In the genomic region with DNA sequence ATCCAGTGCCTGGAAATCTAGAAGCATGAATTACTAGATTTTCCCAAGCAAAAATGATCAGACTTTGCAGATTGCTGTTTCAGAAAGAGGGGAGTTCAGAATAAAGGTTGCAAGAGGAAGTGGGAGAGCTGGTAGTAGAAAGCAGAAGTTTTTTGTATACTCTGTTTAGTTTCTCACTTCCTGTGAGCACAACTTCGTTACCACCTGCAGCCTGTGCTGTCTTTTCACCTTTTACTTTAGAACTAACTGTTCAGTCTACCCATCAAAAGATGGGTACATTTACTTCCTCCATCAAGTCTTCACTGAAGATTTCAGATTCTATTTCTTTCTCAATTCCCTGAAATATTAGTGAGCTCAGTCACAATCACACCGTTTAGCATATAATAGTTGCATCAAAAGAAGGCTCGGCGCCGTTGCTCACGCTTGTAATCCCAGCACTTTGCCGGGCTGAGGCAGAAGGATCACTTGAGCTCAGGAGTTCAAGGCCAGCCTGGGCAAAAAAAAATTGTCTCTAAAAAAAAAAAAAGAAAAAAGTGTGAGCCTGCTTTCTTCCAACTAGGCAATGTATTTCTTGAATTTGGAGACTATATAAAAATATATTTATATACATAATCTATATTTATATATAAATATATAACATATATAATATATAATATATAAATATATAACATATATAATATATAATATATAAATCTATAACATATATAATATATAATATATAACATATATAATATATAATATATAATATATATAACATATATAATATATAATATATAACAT, we compare ENCODE assay signal across 8 cellular contexts. TPM values are rescaled to one million over a fixed set of nuclear protein-coding genes. Genes with fewer than 3 reads are reported as not detected.
DNase-seq lines count a peak whose midpoint lies in the region; ATAC-seq lines count a peak whose summit lies in the region.

No MANE protein-coding gene starts in this region.

- H3K27ac ChIP-seq in skin epidermis, result peak overlapping the region in 14 of 21 experiments; percentile 1 to 74 (median 60)

- ATAC-seq in activated T-cell treated with anti-CD3 and anti-CD28 coated beads, Interleukin-2, amount 50 U/mL, for 4 hours, result no peak
- ATAC-seq in HG02981 (IDR thresholded peaks at IDR 0.05; ENCODE audit: unreplicated experiment), result peak; percentile 46

- peak overlapping the region; percentile 22 for H3K4me3 Mint-ChIP-seq in activated T-cell treated with anti-CD3 and anti-CD28 coated beads, Interleukin-2, amount 50 U/mL, for 4 hours

- H3K4me1 Mint-ChIP-seq in activated T-cell treated with anti-CD3 and anti-CD28 coated beads, Interleukin-2, amount 50 U/mL, for 4 hours (ENCODE audit: low read depth), result peaks cover 40% of the 10 kb centered on the region

- H3K4me3 ChIP-seq in skin epidermis, result no peak overlapping the region

- no peaks in the 10 kb centered on the region for H3K9me3 Mint-ChIP-seq in activated T-cell treated with anti-CD3 and anti-CD28 coated beads, Interleukin-2, amount 50 U/mL, for 4 hours

- no peaks in the 10 kb centered on the region for H3K27me3 Mint-ChIP-seq in activated T-cell treated with anti-CD3 and anti-CD28 coated beads, Interleukin-2, amount 50 U/mL, for 4 hours (ENCODE audit: low read depth)

- DNase-seq in activated T-cell treated with anti-CD3 and anti-CD28 coated beads, Interleukin-2, amount 50 U/mL, for 4 hours, result no peak
- no peak for DNase-seq in activated T-cell treated with anti-CD3 and anti-CD28 coated beads, Interleukin-2, amount 50 U/mL, for 1 hour
- DNase-seq in SIG-M5 treated with dmso at 0.1 percent for 504 hours (lab: John Stamatoyannopoulos, UW; ENCODE audit: unreplicated experiment), result peak; percentile 87
- DNase-seq in NCI-H2196 (lab: John Stamatoyannopoulos, UW; ENCODE audit: unreplicated experiment), result no peak
- no peak for DNase-seq in activated CD8-positive, alpha-beta memory T cell treated with anti-CD3 and anti-CD28 coated beads for 24 hours
- no peak for DNase-seq in activated effector memory CD4-positive, alpha-beta T cell treated with anti-CD3 and anti-CD28 coated beads, Interleukin-2, amount 50 U/mL, for 16 hours

- H3K36me3 Mint-ChIP-seq in activated T-cell treated with anti-CD3 and anti-CD28 coated beads, Interleukin-2, amount 50 U/mL, for 4 hours (ENCODE audit: insufficient read depth), result peaks cover 4% of the 10 kb centered on the region

RNA-seq across cellular contexts. Expression of gene CEP97, which starts 1.8 kb away (rescaled TPM):
- total RNA-seq in activated T-cell treated with anti-CD3 and anti-CD28 coated beads, Interleukin-2, amount 50 U/mL, for 4 hours, result 10 to 100 TPM; 11.8 to 14.1 (median 12.9) TPM

RNA-seq across cellular contexts. Expression of gene RPL24, which starts 36.1 kb away (rescaled TPM):
- 1,000 to 10,000 TPM; 2,191 to 2,257 (median 2,224) TPM for total RNA-seq in activated T-cell treated with anti-CD3 and anti-CD28 coated beads, Interleukin-2, amount 50 U/mL, for 4 hours

RNA-seq across cellular contexts. Expression of gene ZBTB11, which starts 45.7 kb away (rescaled TPM):
- 10 to 100 TPM; 24.1 to 25.8 (median 24.8) TPM for total RNA-seq in activated T-cell treated with anti-CD3 and anti-CD28 coated beads, Interleukin-2, amount 50 U/mL, for 4 hours

RNA-seq across cellular contexts. Expression of gene NXPE3, which starts 56.4 kb away (rescaled TPM):
- total RNA-seq in activated T-cell treated with anti-CD3 and anti-CD28 coated beads, Interleukin-2, amount 50 U/mL, for 4 hours, result 10 to 100 TPM; 13.8 to 14.1 (median 13.8) TPM
